In the genomic region with DNA sequence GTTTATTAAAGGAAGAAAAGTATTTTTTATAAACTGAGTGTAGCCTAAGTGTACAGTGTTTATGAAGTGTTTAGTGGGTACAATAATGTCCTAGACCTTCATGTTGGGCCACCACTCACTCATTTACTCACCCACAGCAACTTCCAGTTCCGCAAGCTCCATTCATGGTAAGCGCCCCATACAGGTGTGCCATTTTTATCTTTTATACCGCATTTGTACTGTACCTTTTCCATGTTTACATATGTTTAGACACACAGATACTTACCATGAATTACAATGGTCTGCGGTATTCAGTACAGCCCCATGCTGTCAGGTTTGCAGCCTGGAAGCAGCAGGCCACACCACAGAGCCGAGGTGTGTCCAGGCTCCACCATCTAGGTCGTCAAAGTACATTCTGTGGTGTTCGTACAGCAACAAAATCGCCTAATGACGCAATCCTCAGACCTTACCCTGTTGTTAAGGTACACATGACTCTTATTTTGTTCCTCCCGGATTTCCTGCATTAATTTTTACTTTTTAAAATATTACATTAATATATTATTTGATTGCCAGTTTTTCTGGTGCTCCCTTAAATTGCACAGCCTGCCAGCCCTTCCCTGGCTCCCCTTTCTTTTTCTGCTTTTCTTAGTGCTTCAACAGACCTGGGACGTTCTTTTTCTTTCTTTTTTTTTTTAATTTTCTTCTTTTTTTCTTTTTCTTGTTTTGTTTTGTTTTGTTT, we compare ENCODE assay signal across 6 cellular contexts. TPM values are rescaled to one million over a fixed set of nuclear protein-coding genes. Genes with fewer than 3 reads are reported as not detected.
DNase-seq lines count a peak whose midpoint lies in the region; ATAC-seq and FAIRE-seq lines count a peak whose summit lies in the region.

No MANE protein-coding gene starts in this region.

- H3K36me3 Mint-ChIP-seq in stimulated activated memory B cell treated with anti-CD40 and anti-IgM and Interleukin-4, amounts not matched to agents 10 μg/mL and 1 μg/mL and 100 μg/mL, for 72 hours = peaks cover 18% of the 10 kb centered on the region

- peak overlapping the region; percentile 94 to 95 for H3K4me3 ChIP-seq in esophagus (ENCODE audit: low read depth in 1 of 2, low read length in 2 of 2)

- H3K27me3 Mint-ChIP-seq in stimulated activated memory B cell treated with anti-CD40 and anti-IgM and Interleukin-4, amounts not matched to agents 10 μg/mL and 1 μg/mL and 100 μg/mL, for 72 hours = no peaks in the 10 kb centered on the region

- peaks cover 0 to 2% of the 10 kb centered on the region in 2 donors for H3K4me1 ChIP-seq in esophagus (ENCODE audit: control insufficient read depth in 2 of 2, insufficient read depth in 2 of 2, low read length in 1 of 2)

- H3K4me3 Mint-ChIP-seq in stimulated activated memory B cell treated with anti-CD40 and anti-IgM and Interleukin-4, amounts not matched to agents 10 μg/mL and 1 μg/mL and 100 μg/mL, for 72 hours = peak overlapping the region; percentile 99

- H3K27ac Mint-ChIP-seq in stimulated activated memory B cell treated with anti-CD40 and anti-IgM and Interleukin-4, amounts not matched to agents 10 μg/mL and 1 μg/mL and 100 μg/mL, for 72 hours = peak overlapping the region; percentile 99

- WGBS in esophagus, 2 donors = 52 to 62% methylated on average over 11 of the region's 11 CpGs

- H3K4me1 Mint-ChIP-seq in stimulated activated memory B cell treated with anti-CD40 and anti-IgM and Interleukin-4, amounts not matched to agents 10 μg/mL and 1 μg/mL and 100 μg/mL, for 72 hours = peaks cover 45% of the 10 kb centered on the region

- no peak for ATAC-seq in stimulated activated memory B cell treated with anti-CD40 and anti-IgM and Interleukin-4, amounts not matched to agents 10 μg/mL and 1 μg/mL and 100 μg/mL, for 72 hours

- no peaks in the 10 kb centered on the region for H3K9me3 Mint-ChIP-seq in stimulated activated memory B cell treated with anti-CD40 and anti-IgM and Interleukin-4, amounts not matched to agents 10 μg/mL and 1 μg/mL and 100 μg/mL, for 72 hours

- FAIRE-seq in GM19239 (lab: Jason Lieb, UNC) = peak; percentile 23

- H3K27ac ChIP-seq in esophagus (ENCODE audit: low read depth in 2 of 2, low read length in 1 of 2) = peak overlapping the region; percentile 92 to 97

- DNase-seq in GM19239 (ENCODE audit: insufficient read length, low spot score) (no peak), RPMI7951 (ENCODE audit: low read depth) (peak; percentile 9), ureter (ENCODE audit: low spot score) (no peak), foreskin melanocyte (no peak)

- H3K36me3 ChIP-seq in esophagus (ENCODE audit: control insufficient read depth in 2 of 2, insufficient read depth in 2 of 2, low read length in 1 of 2) = peaks cover 2 to 4% of the 10 kb centered on the region in 2 donors

- no peaks in the 10 kb centered on the region for H3K27me3 ChIP-seq in esophagus (ENCODE audit: control insufficient read depth in 1 of 2, insufficient read depth in 2 of 2, low read length in 2 of 2)

- no peaks in the 10 kb centered on the region for H3K9me3 ChIP-seq in esophagus (ENCODE audit: control insufficient read depth in 2 of 2, insufficient read depth in 1 of 2, low read depth in 1 of 2, low read length in 1 of 2)

RNA-seq across cellular contexts. Expression of gene SSBP1, which starts 0.9 kb away (rescaled TPM):
- 318 and 328 TPM in 2 replicates for total RNA-seq in RPMI7951 (2014; rRNA removed; shearing (Covaris generic))
- polyA plus RNA-seq in esophagus = 100 to 1,000 TPM; 159 to 209 TPM
- 121 TPM for total RNA-seq in ureter

RNA-seq across cellular contexts. Expression of gene TAS2R3, which starts 26.6 kb away (rescaled TPM):
- total RNA-seq in RPMI7951 (2014; rRNA removed; shearing (Covaris generic)) = 0.12 TPM in 1 of 2 replicates, not detected in the other
- under 1 TPM in 1 of 2 donors, not detected in 1; 0.10 TPM for polyA plus RNA-seq in esophagus
- total RNA-seq in ureter = 6.4 TPM

RNA-seq across cellular contexts. Expression of gene WEE2, which starts 29.1 kb away (rescaled TPM):
- total RNA-seq in RPMI7951 (2014; rRNA removed; shearing (Covaris generic)) = not detected in 2 replicates
- polyA plus RNA-seq in esophagus = not detected
- not detected for total RNA-seq in ureter

RNA-seq across cellular contexts. Expression of gene DENND11, which starts 35.3 kb away (rescaled TPM):
- 3.6 and 4.0 TPM in 2 replicates for total RNA-seq in RPMI7951 (2014; rRNA removed; shearing (Covaris generic))
- polyA plus RNA-seq in esophagus = 1 to 10 TPM; 4.5 to 4.7 TPM
- total RNA-seq in ureter = 19.1 TPM

RNA-seq across cellular contexts. Expression of gene TAS2R4, which starts 39.2 kb away (rescaled TPM):
- total RNA-seq in RPMI7951 (2014; rRNA removed; shearing (Covaris generic)) = 0.10 and 0.12 TPM in 2 replicates
- polyA plus RNA-seq in esophagus = under 1 TPM; 0.11 to 0.51 TPM
- total RNA-seq in ureter = 4.7 TPM
